8 cellular contexts compared by ENCODE assay signal in the genomic region with DNA sequence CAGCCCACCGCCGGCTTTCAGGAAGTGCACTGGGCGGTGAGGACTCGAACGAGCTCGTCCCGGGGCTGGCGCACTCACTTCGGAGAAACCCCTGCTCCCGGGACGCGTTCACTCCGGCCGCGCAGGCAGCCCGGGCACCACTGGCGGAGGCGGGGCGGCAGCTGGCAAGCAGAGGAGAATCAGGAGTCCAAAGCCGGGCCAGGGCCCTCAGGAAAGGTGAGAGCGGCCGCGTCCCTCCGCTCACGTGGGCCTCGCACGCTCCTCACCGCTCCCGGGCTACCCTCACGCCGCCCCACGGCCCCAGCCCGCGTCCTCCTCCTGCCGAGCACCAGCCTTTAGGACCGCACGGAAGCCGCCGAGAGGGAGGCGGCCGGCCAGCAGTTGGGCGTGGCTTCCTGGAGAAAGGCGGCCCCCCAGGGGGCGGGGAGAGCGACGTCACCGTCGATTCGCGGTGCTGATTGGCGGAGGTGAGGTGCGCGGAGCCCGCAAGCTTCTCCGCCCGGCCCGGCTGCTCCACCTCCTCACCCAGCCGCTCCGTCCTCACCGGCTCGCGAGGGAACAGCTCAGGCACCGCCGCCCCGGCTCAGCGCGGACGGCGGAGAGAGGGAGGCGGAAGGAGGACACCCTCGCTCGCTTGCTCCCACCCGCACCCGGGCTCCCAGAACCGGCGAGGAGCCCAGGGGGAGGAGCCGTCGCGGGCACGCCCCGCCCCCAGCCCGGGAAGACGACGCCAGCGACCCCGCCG. TPM values are rescaled to one million over a fixed set of nuclear protein-coding genes. Genes with fewer than 3 reads are reported as not detected.
DNase-seq lines count a peak whose midpoint lies in the region; ATAC-seq and TF ChIP-seq lines count a peak whose summit lies in the region.

ZCCHC2 (plus strand) TSS at position 516 of the 745 bp plus-strand sequence. CDS start 400 bp downstream, outside the sequence.

- DNase-seq in BJ (ENCODE audit: low read depth) (peak; percentile 82), NCI-H526 treated with DMSO at 0.1 percent for 48 hours (lab: John Stamatoyannopoulos, UW) (peak; percentile 95), coronary artery (ENCODE audit: low spot score) (peak; percentile 99), left colon (peak; percentile 98 to 99)
- DNase-seq in activated CD4-positive, alpha-beta T cell treated with anti-CD3 and anti-CD28 coated beads, Interleukin-2, amount 10 ng/mL, durations not matched to agents 24 days and 14 days, result peak; percentile 100
- peak; percentile 98 for DNase-seq in stimulated activated CD4-positive, alpha-beta T cell treated with anti-CD3 and anti-CD28 coated beads, Interleukin-1b, Interleukin-23, amount 100 ng/mL, for 48 hours

- H3K27me3 Mint-ChIP-seq in activated CD4-positive, alpha-beta T cell treated with anti-CD3 and anti-CD28 coated beads, Interleukin-2, amount 10 ng/mL, durations not matched to agents 24 days and 14 days, result no peaks in the 10 kb centered on the region

- CTCF ChIA-PET in BJ (lab: Yijun Ruan, JAX), result interaction anchor here (0.7 to 1.6 kb wide), 4 partner anchors 17 to 97 kb away, joined by 3 to 6 read pairs (median 3); no protein-coding TSS in a partner anchor

- no peaks in the 10 kb centered on the region for H3K36me3 ChIP-seq in BJ (ENCODE audit: control insufficient read depth, insufficient read depth, low read length)

- peak within 1 kb of the TSS; percentile 94 for H3K27ac Mint-ChIP-seq in activated CD4-positive, alpha-beta T cell treated with anti-CD3 and anti-CD28 coated beads, Interleukin-2, amount 10 ng/mL, durations not matched to agents 24 days and 14 days

- peak within 1 kb of the TSS; percentile 88 for H3K4me3 ChIP-seq in BJ (ENCODE audit: low read depth, low read length)
- peak within 1 kb of the TSS; percentile 98 for H3K4me3 ChIP-seq in coronary artery

- peak within 1 kb of the TSS; percentile 99 to 100 for H3K27ac ChIP-seq in coronary artery

- TF ChIP-seq CTCF in BJ (IDR thresholded peaks at IDR 0.05; ENCODE audit: insufficient read depth, low read depth, low read length), result no peak
- no peak for TF ChIP-seq CTCF in coronary artery (IDR thresholded peaks at IDR 0.05)

- intact Hi-C loops in activated CD4-positive, alpha-beta T cell treated with anti-CD3 and anti-CD28 coated beads, Interleukin-2, amount 10 ng/mL, durations not matched to agents 24 days and 14 days (cut with micrococcal nuclease), result loop anchor here (1.0 to 10.0 kb wide), 10 partner anchors 16 to 900 kb away; partner anchors contain the start of genes BCL2, KDSR, PHLPP1 and TNFRSF11A
- intact Hi-C loops in left colon (cut with DNase I, micrococcal nuclease), result no loop called here

- ATAC-seq in GM19324 (IDR thresholded peaks at IDR 0.05; ENCODE audit: low FRiP score, unreplicated experiment) (peak; percentile 76), HG03469 (IDR thresholded peaks at IDR 0.05; ENCODE audit: unreplicated experiment) (peak; percentile 61), left colon (peak; percentile 79)

- POLR2A ChIA-PET in BJ (lab: Charles Lee), result interaction anchor here (0.6 to 0.9 kb wide), 3 partner anchors 86 to 1950 kb away, joined by 3 to 4 read pairs (median 3); no protein-coding TSS in a partner anchor

- H3K4me3 Mint-ChIP-seq in activated CD4-positive, alpha-beta T cell treated with anti-CD3 and anti-CD28 coated beads, Interleukin-2, amount 10 ng/mL, durations not matched to agents 24 days and 14 days, result peak within 1 kb of the TSS; percentile 93

- peaks cover 21% of the 10 kb centered on the region for H3K4me1 Mint-ChIP-seq in activated CD4-positive, alpha-beta T cell treated with anti-CD3 and anti-CD28 coated beads, Interleukin-2, amount 10 ng/mL, durations not matched to agents 24 days and 14 days

- H3K36me3 Mint-ChIP-seq in activated CD4-positive, alpha-beta T cell treated with anti-CD3 and anti-CD28 coated beads, Interleukin-2, amount 10 ng/mL, durations not matched to agents 24 days and 14 days (ENCODE audit: low read depth), result peaks cover 32% of the 10 kb centered on the region

- H3K9me3 Mint-ChIP-seq in activated CD4-positive, alpha-beta T cell treated with anti-CD3 and anti-CD28 coated beads, Interleukin-2, amount 10 ng/mL, durations not matched to agents 24 days and 14 days, result peaks cover 10% of the 10 kb centered on the region

- no peaks in the 10 kb centered on the region for H3K27me3 ChIP-seq in BJ (ENCODE audit: control insufficient read depth, insufficient read depth, low read length)

RNA-seq across cellular contexts. Expression of gene ZCCHC2, which starts in this region (rescaled TPM):
- polyA plus RNA-seq in BJ (2011; rRNA removed), result 5.8 and 6.7 TPM in 2 replicates
- 7.5 and 15.6 TPM in 2 replicates for polyA minus RNA-seq in BJ (2011; rRNA and poly(A)+ RNA removed)
- 47.0 and 52.8 TPM in 2 replicates for total RNA-seq in activated CD4-positive, alpha-beta T cell treated with anti-CD3 and anti-CD28 coated beads, Interleukin-2, amount 10 ng/mL, durations not matched to agents 24 days and 14 days
- 10 to 100 TPM; 20.2 to 23.5 TPM for total RNA-seq in left colon

Comparison
In these comparisons a context has a peak if more than half of its experiments do, and no peak if none do; other contexts are left out.
1. Peak in every context shown above with its lines: DNase-seq, ATAC-seq, H3K4me3 ChIP-seq and H3K27ac ChIP-seq.